In the genomic region with DNA sequence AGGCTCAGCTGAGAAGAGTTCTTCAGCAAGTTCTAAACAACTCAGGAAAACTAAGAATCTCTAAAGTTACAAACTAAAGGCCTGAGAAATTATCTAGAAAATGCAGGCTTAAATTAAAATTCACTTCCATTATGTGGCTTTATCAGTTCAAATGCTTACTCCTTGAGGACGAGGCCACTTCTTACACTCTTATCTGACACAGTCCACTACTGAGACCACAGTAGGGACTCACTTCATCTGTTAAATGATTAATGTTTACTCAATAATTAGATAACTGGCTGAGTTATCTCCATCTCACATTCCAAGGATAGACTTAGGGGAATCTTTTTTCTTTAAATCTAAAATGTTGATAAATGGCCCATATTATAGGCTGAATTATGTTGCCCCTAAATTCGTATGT, we compare ENCODE assay signal across 37 cellular contexts. TPM values are rescaled to one million over a fixed set of nuclear protein-coding genes. Genes with fewer than 3 reads are reported as not detected.
"Had no signal": no experiment of that assay in that cellular context is flagged by ENCODE, and none has a peak within 500 bp of the region (broad histone marks: within the 10 kb centered on the region; RNA-seq: fewer than 3 reads in every experiment).

No MANE protein-coding gene starts in this region.

- H3K36me3 Mint-ChIP-seq: activated naive CD4-positive, alpha-beta T cell treated with anti-CD3 and anti-CD28 coated beads, Interleukin-2, amount 50 U/mL, for 24 hours had no signal

- H3K79me2 ChIP-seq: hepatocyte had no signal

- H3K27me3 Mint-ChIP-seq: activated naive CD8-positive, alpha-beta T cell treated with anti-CD3 and anti-CD28 coated beads for 36 hours had no signal

- H3K9me3 ChIP-seq: adrenal gland, body of pancreas, breast epithelium, colonic mucosa, esophagus squamous epithelium, gastroesophageal sphincter, heart right ventricle had no signal

- H3K4me3 ChIP-seq: adrenal gland, body of pancreas, breast epithelium, cardiac muscle cell, colonic mucosa, esophagus squamous epithelium, gastroesophageal sphincter, heart right ventricle, hepatocyte had no signal

- ATAC-seq: activated CD8-positive, alpha-beta T cell treated with anti-CD3 and anti-CD28 coated beads for 36 hours; activated naive CD8-positive, alpha-beta T cell treated with anti-CD3 and anti-CD28 coated beads, Interleukin-2, amount 50 U/mL, for 24 hours; body of pancreas; gastroesophageal sphincter; heart right ventricle had no signal

- DNase-seq: activated CD4-positive, alpha-beta T cell treated with anti-CD3 and anti-CD28 coated beads for 4 hours; activated CD4-positive, alpha-beta T cell treated with anti-CD3 and anti-CD28 coated beads, Interleukin-2, amount 50 U/mL, for 1 hour; activated CD4-positive, alpha-beta T cell treated with anti-CD3 and anti-CD28 coated beads, Interleukin-2, amount 50 U/mL, for 48 hours; activated CD4-positive, CD25-positive, alpha-beta regulatory T cell; activated CD4-positive, CD25-positive, alpha-beta regulatory T cell treated with anti-CD3 and anti-CD28 coated beads, Interleukin-2, amount 50 U/mL, for 72 hours; activated CD8-positive, alpha-beta memory T cell treated with anti-CD3 and anti-CD28 coated beads for 24 hours; activated CD8-positive, alpha-beta T cell treated with anti-CD3 and anti-CD28 coated beads for 36 hours; activated effector memory CD4-positive, alpha-beta T cell treated with anti-CD3 and anti-CD28 coated beads, Interleukin-2, amount 50 U/mL, for 16 hours; activated naive CD4-positive, alpha-beta T cell treated with anti-CD3 and anti-CD28 coated beads for 36 hours; activated naive CD8-positive, alpha-beta T cell treated with anti-CD3 and anti-CD28 coated beads for 36 hours; activated naive CD8-positive, alpha-beta T cell treated with anti-CD3 and anti-CD28 coated beads, Interleukin-2, amount 50 U/mL, for 24 hours; activated T-cell treated with anti-CD3 and anti-CD28 coated beads, Interleukin-2, amount 50 U/mL, for 48 hours; adrenal gland; amygdala; aorta; body of pancreas; central memory CD4-positive, alpha-beta T cell; cerebellar nuclear complex; colonic mucosa; effector CD8-positive, alpha-beta T cell; esophagus squamous epithelium; foreskin melanocyte; heart right ventricle; T-helper 2 cell had no signal

- H3K36me3 ChIP-seq: adrenal gland, breast epithelium, cardiac muscle cell, colonic mucosa, esophagus squamous epithelium, gastroesophageal sphincter, heart right ventricle had no signal

- H3K4me3 Mint-ChIP-seq: activated CD8-positive, alpha-beta T cell treated with anti-CD3 and anti-CD28 coated beads for 36 hours; activated naive CD4-positive, alpha-beta T cell treated with anti-CD3 and anti-CD28 coated beads for 36 hours; activated naive CD4-positive, alpha-beta T cell treated with anti-CD3 and anti-CD28 coated beads, Interleukin-2, amount 50 U/mL, for 24 hours; activated naive CD8-positive, alpha-beta T cell treated with anti-CD3 and anti-CD28 coated beads for 36 hours; activated naive CD8-positive, alpha-beta T cell treated with anti-CD3 and anti-CD28 coated beads, Interleukin-2, amount 50 U/mL, for 24 hours; activated T-helper 1 cell treated with anti-CD3 and anti-CD28 coated beads, Interleukin-12 subunit alpha, Interleukin-12 subunit beta, Interleukin-2, Interleukin-4 antibody, amounts not matched to agents 30 ng/mL and 10 ng/mL and 1 ng/mL, durations not matched to agents 14 hours and 24 hours and 36 hours had no signal

- H3K27ac Mint-ChIP-seq: activated CD8-positive, alpha-beta T cell treated with anti-CD3 and anti-CD28 coated beads for 36 hours; activated naive CD4-positive, alpha-beta T cell treated with anti-CD3 and anti-CD28 coated beads for 36 hours; activated naive CD4-positive, alpha-beta T cell treated with anti-CD3 and anti-CD28 coated beads, Interleukin-2, amount 50 U/mL, for 24 hours; activated naive CD8-positive, alpha-beta T cell treated with anti-CD3 and anti-CD28 coated beads for 36 hours; activated naive CD8-positive, alpha-beta T cell treated with anti-CD3 and anti-CD28 coated beads, Interleukin-2, amount 50 U/mL, for 24 hours; activated T-helper 1 cell treated with anti-CD3 and anti-CD28 coated beads, Interleukin-12 subunit alpha, Interleukin-12 subunit beta, Interleukin-2, Interleukin-4 antibody, amounts not matched to agents 30 ng/mL and 10 ng/mL and 1 ng/mL, durations not matched to agents 14 hours and 24 hours and 36 hours; activated T-helper 2 cell treated with anti-CD3 and anti-CD28 coated beads, Interferon-gamma antibody, Interleukin-2, Interleukin-4, amounts not matched to agents 10 μg/mL and 5 μg/mL and 100 μg/mL, durations not matched to agents 14 hours and 24 hours and 36 hours had no signal

- H3K4me1 ChIP-seq: breast epithelium, colonic mucosa had no signal

- H3K9me3 Mint-ChIP-seq: activated CD8-positive, alpha-beta T cell treated with anti-CD3 and anti-CD28 coated beads for 36 hours; activated naive CD4-positive, alpha-beta T cell treated with anti-CD3 and anti-CD28 coated beads for 36 hours; activated naive CD4-positive, alpha-beta T cell treated with anti-CD3 and anti-CD28 coated beads, Interleukin-2, amount 50 U/mL, for 24 hours; activated naive CD8-positive, alpha-beta T cell treated with anti-CD3 and anti-CD28 coated beads for 36 hours; activated naive CD8-positive, alpha-beta T cell treated with anti-CD3 and anti-CD28 coated beads, Interleukin-2, amount 50 U/mL, for 24 hours; activated T-helper 1 cell treated with anti-CD3 and anti-CD28 coated beads, Interleukin-12 subunit alpha, Interleukin-12 subunit beta, Interleukin-2, Interleukin-4 antibody, amounts not matched to agents 30 ng/mL and 10 ng/mL and 1 ng/mL, durations not matched to agents 14 hours and 24 hours and 36 hours; activated T-helper 2 cell treated with anti-CD3 and anti-CD28 coated beads, Interferon-gamma antibody, Interleukin-2, Interleukin-4, amounts not matched to agents 10 μg/mL and 5 μg/mL and 100 μg/mL, durations not matched to agents 14 hours and 24 hours and 36 hours had no signal

- H2AFZ ChIP-seq: hepatocyte had no signal

- H3K27ac ChIP-seq: adrenal gland, body of pancreas, breast epithelium, cardiac muscle cell, colonic mucosa, esophagus squamous epithelium, gastroesophageal sphincter, heart right ventricle, hepatocyte had no signal

- H3K27me3 ChIP-seq: adrenal gland, body of pancreas, breast epithelium, cardiac muscle cell, colonic mucosa, gastroesophageal sphincter, hepatocyte had no signal

- H3K4me2 ChIP-seq: hepatocyte had no signal

RNA-seq across cellular contexts. Expression of a gene that starts 1.6 kb away (rescaled TPM):
- total RNA-seq: activated CD8-positive, alpha-beta T cell treated with anti-CD3 and anti-CD28 coated beads for 36 hours; activated naive CD8-positive, alpha-beta T cell treated with anti-CD3 and anti-CD28 coated beads for 36 hours; activated T-helper 1 cell treated with anti-CD3 and anti-CD28 coated beads, Interleukin-12 subunit alpha, Interleukin-12 subunit beta, Interleukin-2, Interleukin-4 antibody, amounts not matched to agents 30 ng/mL and 10 ng/mL and 1 ng/mL, durations not matched to agents 14 hours and 24 hours and 36 hours; activated T-helper 2 cell treated with anti-CD3 and anti-CD28 coated beads, Interferon-gamma antibody, Interleukin-2, Interleukin-4, amounts not matched to agents 10 μg/mL and 5 μg/mL and 100 μg/mL, durations not matched to agents 14 hours and 24 hours and 36 hours; adrenal gland; aorta; body of pancreas; breast epithelium; cardiac muscle cell; colonic mucosa; dermis microvascular lymphatic vessel endothelial cell; epithelial cell of proximal tubule; esophagus squamous epithelium; fibroblast of lung; fibroblast of villous mesenchyme; gastroesophageal sphincter; glomerular endothelial cell; heart right ventricle; hepatocyte; T-helper 1 cell treated with Interleukin-12 subunit alpha and Interleukin-12 subunit beta and Interleukin-4 antibody, amounts not matched to agents 30 ng/mL and 1 ng/mL, for 36 hours had no signal
- polyA plus RNA-seq: adrenal gland, cardiac muscle cell, fibroblast of lung, heart right ventricle, hepatocyte had no signal

RNA-seq across cellular contexts. Expression of a gene that starts 33.1 kb away (rescaled TPM):
- total RNA-seq: breast epithelium, cardiac muscle cell, dermis microvascular lymphatic vessel endothelial cell, epithelial cell of proximal tubule, fibroblast of lung, fibroblast of villous mesenchyme, gastroesophageal sphincter, glomerular endothelial cell, heart right ventricle had no signal
- polyA plus RNA-seq: aorta, cardiac muscle cell, fibroblast of lung, heart right ventricle, hepatocyte had no signal
